ENCODE assay signal across 9 cellular contexts in the genomic region with DNA sequence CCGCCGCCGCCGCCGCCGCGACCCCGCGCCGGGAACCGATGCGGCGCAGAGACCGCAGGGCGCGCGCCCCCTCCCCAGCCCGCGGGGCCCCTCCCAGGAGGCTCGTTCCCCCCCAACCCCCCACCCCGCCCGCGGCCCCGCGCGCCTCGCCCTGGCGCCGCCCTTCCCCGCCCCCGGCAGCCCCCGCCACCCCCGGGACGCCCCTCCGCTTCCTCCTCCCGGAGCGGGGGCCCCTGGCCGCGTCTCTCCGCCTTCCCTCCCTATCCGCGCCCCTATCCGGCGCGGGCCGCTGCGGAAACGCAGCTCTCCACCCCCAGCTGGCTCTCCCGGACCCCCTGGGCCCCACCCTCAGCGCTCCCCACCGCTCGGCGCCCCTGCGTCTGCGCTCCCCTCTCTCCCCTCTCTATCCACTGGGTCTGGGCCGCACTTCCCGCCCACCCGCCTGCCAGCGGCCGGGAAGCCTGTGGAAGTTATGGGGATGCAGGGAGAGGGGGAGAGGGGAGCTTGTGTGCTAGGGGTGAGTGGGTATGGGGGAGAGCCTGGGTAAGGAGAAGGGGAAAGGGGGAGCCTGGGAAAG. TPM values are rescaled to one million over a fixed set of nuclear protein-coding genes. Genes with fewer than 3 reads are reported as not detected.
DNase-seq lines count a peak whose midpoint lies in the region; ATAC-seq and TF ChIP-seq lines count a peak whose summit lies in the region.
"Had no signal": no experiment of that assay in that cellular context is flagged by ENCODE, and none has a peak within 500 bp of the region (broad histone marks: within the 10 kb centered on the region; RNA-seq: fewer than 3 reads in every experiment).

A gene with protein sequence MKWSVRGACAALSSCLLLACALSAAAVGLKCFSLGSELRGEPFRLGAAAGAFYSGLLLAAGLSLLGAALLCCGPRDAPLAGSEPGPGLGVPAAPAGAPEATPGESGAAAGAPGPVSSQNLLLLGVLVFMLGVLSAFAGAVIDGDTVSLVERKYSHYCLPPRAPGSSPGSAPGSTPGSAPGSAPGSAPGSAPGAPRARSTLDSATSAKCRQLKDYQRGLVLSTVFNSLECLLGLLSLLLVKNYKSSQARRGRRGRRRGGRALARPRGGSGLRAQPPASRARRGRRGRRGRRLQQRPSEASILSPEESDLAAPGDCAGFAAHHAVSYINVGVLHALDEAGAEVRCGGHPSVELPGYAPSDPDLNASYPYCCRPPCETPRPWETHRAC (minus strand): TSS at position 51 of the 577 bp plus-strand sequence. CDS start 233 bp downstream, outside the sequence.

- DNase-seq in natural killer cell (no peak), iPS-NIHi11 (ENCODE audit: low spot score) (peak; percentile 71), LoVo (ENCODE audit: low spot score) (no peak), NCI-H187 (lab: John Stamatoyannopoulos, UW) (no peak), foreskin melanocyte (no peak)
- DNase-seq in natural killer cell treated with Interleukin-12 subunit alpha and Interleukin-12 subunit beta and Interleukin-15 and Interleukin-18, amount 100 ng/mL, for 72 hours (ENCODE audit: low spot score) = no peak
- DNase-seq: EL had no signal

- ATAC-seq in natural killer cell = no peak
- no peak for ATAC-seq in natural killer cell treated with Interleukin-12 subunit alpha and Interleukin-12 subunit beta and Interleukin-15 and Interleukin-18, amount 100 ng/mL, for 72 hours
- ATAC-seq in activated T-helper 17 cell treated with anti-CD3 and anti-CD28 coated beads, Interleukin-2, amount 50 U/mL, for 72 hours (replicated peaks) = no peak

- peaks cover 5% of the 10 kb centered on the region for H3K4me1 ChIP-seq in urinary bladder (ENCODE audit: insufficient read depth)

- intact Hi-C loops in natural killer cell (cut with micrococcal nuclease) = no loop called here

- no peak within 1 kb of the TSS for H3K27ac Mint-ChIP-seq in natural killer cell
- H3K27ac Mint-ChIP-seq in natural killer cell treated with Interleukin-12 subunit alpha and Interleukin-12 subunit beta and Interleukin-15 and Interleukin-18, amount 100 ng/mL, for 72 hours = no peak within 1 kb of the TSS
- no peak within 1 kb of the TSS for H3K27ac Mint-ChIP-seq in activated T-helper 17 cell treated with anti-CD3 and anti-CD28 coated beads, Interleukin-2, amount 50 U/mL, for 72 hours

- H3K4me1 Mint-ChIP-seq in natural killer cell = peaks cover 0 to 10% of the 10 kb centered on the region in 2 donors
- H3K4me1 Mint-ChIP-seq in natural killer cell treated with Interleukin-12 subunit alpha and Interleukin-12 subunit beta and Interleukin-15 and Interleukin-18, amount 100 ng/mL, for 72 hours (ENCODE audit: low read depth in 2 of 2) = peaks cover 0 to 10% of the 10 kb centered on the region in 2 donors
- H3K4me1 Mint-ChIP-seq in activated T-helper 17 cell treated with anti-CD3 and anti-CD28 coated beads, Interleukin-2, amount 50 U/mL, for 72 hours = no peaks in the 10 kb centered on the region

- H3K27ac ChIP-seq in urinary bladder (ENCODE audit: low read depth) = no peak within 1 kb of the TSS

- no peaks in the 10 kb centered on the region for H3K36me3 ChIP-seq in urinary bladder (ENCODE audit: insufficient read depth)

- H3K4me3 ChIP-seq in urinary bladder (ENCODE audit: low read depth, low read length) = peak within 1 kb of the TSS; percentile 29

- no peaks in the 10 kb centered on the region for H3K9me3 Mint-ChIP-seq in natural killer cell
- H3K9me3 Mint-ChIP-seq in natural killer cell treated with Interleukin-12 subunit alpha and Interleukin-12 subunit beta and Interleukin-15 and Interleukin-18, amount 100 ng/mL, for 72 hours = peaks cover 3% of the 10 kb centered on the region
- H3K9me3 Mint-ChIP-seq in activated T-helper 17 cell treated with anti-CD3 and anti-CD28 coated beads, Interleukin-2, amount 50 U/mL, for 72 hours = no peaks in the 10 kb centered on the region

- WGBS in urinary bladder = 1% methylated on average over 55 of the region's 60 CpGs

- H3K27me3 Mint-ChIP-seq in natural killer cell (ENCODE audit: low read depth in 2 of 2) = peaks cover 51 to 66% of the 10 kb centered on the region in 2 donors
- peaks cover 48 to 57% of the 10 kb centered on the region in 2 donors for H3K27me3 Mint-ChIP-seq in natural killer cell treated with Interleukin-12 subunit alpha and Interleukin-12 subunit beta and Interleukin-15 and Interleukin-18, amount 100 ng/mL, for 72 hours
- H3K27me3 Mint-ChIP-seq in activated T-helper 17 cell treated with anti-CD3 and anti-CD28 coated beads, Interleukin-2, amount 50 U/mL, for 72 hours = peaks cover 54% of the 10 kb centered on the region

- H3K36me3 Mint-ChIP-seq in natural killer cell = peaks cover 7% of the 10 kb centered on the region
- no peaks in the 10 kb centered on the region for H3K36me3 Mint-ChIP-seq in natural killer cell treated with Interleukin-12 subunit alpha and Interleukin-12 subunit beta and Interleukin-15 and Interleukin-18, amount 100 ng/mL, for 72 hours
- H3K36me3 Mint-ChIP-seq in activated T-helper 17 cell treated with anti-CD3 and anti-CD28 coated beads, Interleukin-2, amount 50 U/mL, for 72 hours (ENCODE audit: low read depth) = peaks cover 6% of the 10 kb centered on the region

- H3K4me3 Mint-ChIP-seq in natural killer cell = peak within 1 kb of the TSS; percentile 49
- no peak within 1 kb of the TSS for H3K4me3 Mint-ChIP-seq in natural killer cell treated with Interleukin-12 subunit alpha and Interleukin-12 subunit beta and Interleukin-15 and Interleukin-18, amount 100 ng/mL, for 72 hours
- peak within 1 kb of the TSS; percentile 45 for H3K4me3 Mint-ChIP-seq in activated T-helper 17 cell treated with anti-CD3 and anti-CD28 coated beads, Interleukin-2, amount 50 U/mL, for 72 hours

- TF ChIP-seq CTCF in natural killer cell (IDR thresholded peaks at IDR 0.05) = no peak

RNA-seq across cellular contexts. Expression of the gene that starts here (rescaled TPM):
- total RNA-seq in natural killer cell (not detected), urinary bladder (0.21 TPM)
- total RNA-seq in natural killer cell treated with Interleukin-12 subunit alpha and Interleukin-12 subunit beta and Interleukin-15 and Interleukin-18, amount 100 ng/mL, for 72 hours = not detected
- total RNA-seq in activated T-helper 17 cell treated with anti-CD3 and anti-CD28 coated beads, Interleukin-2, amount 50 U/mL, for 72 hours = not detected
- polyA plus RNA-seq in urinary bladder = not detected
